Comparison of ENCODE assay signal across 11 cellular contexts in genomic region chr10:102814456-102814871, GRCh38. TPM values are rescaled to one million over a fixed set of nuclear protein-coding genes. Genes with fewer than 3 reads are reported as not detected.
DNase-seq lines count a peak whose midpoint lies in the region; ATAC-seq and TF ChIP-seq lines count a peak whose summit lies in the region.
"Had no signal": no experiment of that assay in that cellular context is flagged by ENCODE, and none has a peak within 500 bp of the region (broad histone marks: within the 10 kb centered on the region; RNA-seq: fewer than 3 reads in every experiment).

No MANE protein-coding gene starts in this region.

- TF ChIP-seq EP300 in stomach (IDR thresholded peaks at IDR 0.05) = no peak

- no peaks in the 10 kb centered on the region for H3K27me3 ChIP-seq in lower lobe of right lung (ENCODE audit: low read depth)
- no peaks in the 10 kb centered on the region for H3K27me3 ChIP-seq in stomach

- no peak overlapping the region for H3K4me3 ChIP-seq in coronary artery
- no peak overlapping the region for H3K4me3 ChIP-seq in lower lobe of right lung
- H3K4me3 ChIP-seq in stomach = no peak overlapping the region
- H3K4me3 ChIP-seq: SK-N-MC had no signal

- H3K4me1 ChIP-seq in lower lobe of right lung = peaks cover 74% of the 10 kb centered on the region
- peaks cover 38 to 62% (median 42%) of the 10 kb centered on the region in 4 donors for H3K4me1 ChIP-seq in stomach

- DNase-seq in HK-2 (ENCODE audit: unreplicated experiment) (peak; percentile 35), coronary artery (ENCODE audit: low spot score) (peak; percentile 85), lower lobe of right lung (no peak), stomach (peak; percentile 53), NCI-H2107 treated with DMSO at 0.1 percent for 48 hours (lab: John Stamatoyannopoulos, UW; ENCODE audit: unreplicated experiment) (no peak), DMS153 (lab: John Stamatoyannopoulos, UW) (no peak)
- DNase-seq: H7 had no signal

- peaks cover 47% of the 10 kb centered on the region for H3K36me3 ChIP-seq in lower lobe of right lung
- peaks cover 43 to 55% (median 48%) of the 10 kb centered on the region in 4 donors for H3K36me3 ChIP-seq in stomach

- H3K27ac ChIP-seq in coronary artery (peak overlapping the region; percentile 95 to 97), lower lobe of right lung (peak overlapping the region; percentile 90), stomach (peak overlapping the region; percentile 62 to 92 (median 90))
- H3K27ac ChIP-seq: SK-N-MC had no signal

- no peak for TF ChIP-seq POLR2A in stomach (IDR thresholded peaks at IDR 0.05)

- ATAC-seq in lower lobe of right lung (peak in 1 of 2 donors; percentile 23), GM18498 (IDR thresholded peaks at IDR 0.05; ENCODE audit: unreplicated experiment) (no peak), HG02610 (IDR thresholded peaks at IDR 0.05; ENCODE audit: unreplicated experiment) (no peak)

- WGBS in stomach, 5 donors = 24 to 64% (median 34%) methylated on average over 8 of the region's 8 CpGs

- H3K9me3 ChIP-seq in lower lobe of right lung = no peaks in the 10 kb centered on the region
- H3K9me3 ChIP-seq in stomach = no peaks in the 10 kb centered on the region

- no peak for TF ChIP-seq CTCF in coronary artery (IDR thresholded peaks at IDR 0.05)
- no peak for TF ChIP-seq CTCF in lower lobe of right lung (IDR thresholded peaks at IDR 0.05)
- no peak for TF ChIP-seq CTCF in stomach (IDR thresholded peaks at IDR 0.05)

- intact Hi-C loops in lower lobe of right lung (cut with DNase I) = no loop called here
- intact Hi-C loops in stomach (cut with DNase I; ENCODE audit: low total_unique reads) = no loop called here

RNA-seq across cellular contexts. Expression of gene CYP17A1, which starts 22.7 kb away (rescaled TPM):
- total RNA-seq in lower lobe of right lung (0.80 TPM), stomach (not detected)
- polyA plus RNA-seq in stomach = 100 to 1,000 TPM in 1 of 3 donors, under 1 TPM in 2; 0.30 to 106 (median 0.37) TPM
- total RNA-seq: H7, subcutaneous adipose tissue had no signal

RNA-seq across cellular contexts. Expression of gene BORCS7, which starts 39.6 kb away (rescaled TPM):
- total RNA-seq in lower lobe of right lung = 21.9 TPM
- total RNA-seq in stomach = 10 to 100 TPM in 4 of 5 donors, 1 to 10 TPM in 1; 9.9 to 59.3 (median 32.6) TPM
- polyA plus RNA-seq in stomach = 10 to 100 TPM; 20.0 to 39.0 (median 33.1) TPM

RNA-seq across cellular contexts. Expression of gene AS3MT, which starts 54.8 kb away (rescaled TPM):
- total RNA-seq in lower lobe of right lung = 1.9 TPM
- 1 to 10 TPM in 3 of 5 donors, under 1 TPM in 1, not detected in 1; 0.43 to 7.6 (median 4.4) TPM for total RNA-seq in stomach
- 1 to 10 TPM; 3.6 to 6.4 (median 3.9) TPM for polyA plus RNA-seq in stomach

Comparison
In these comparisons a context has a peak if more than half of its experiments do, and no peak if none do; other contexts are left out.
1. DNase-seq: peak in HK-2 (single experiment), coronary artery (single experiment) and stomach (single experiment); none in lower lobe of right lung (single experiment), NCI-H2107 treated with DMSO at 0.1 percent for 48 hours (single experiment) and DMS153 (single experiment).
2. Peak in every context shown above with its lines, with median percentiles within 50 percentile points of each other: H3K27ac ChIP-seq.